Comparison of ENCODE assay signal across 13 cellular contexts in genomic region chr11:70210051-70210501, GRCh38. TPM values are rescaled to one million over a fixed set of nuclear protein-coding genes. Genes with fewer than 3 reads are reported as not detected.
DNase-seq lines count a peak whose midpoint lies in the region; ATAC-seq and TF ChIP-seq lines count a peak whose summit lies in the region.
"Had no signal": no experiment of that assay in that cellular context is flagged by ENCODE, and none has a peak within 500 bp of the region (broad histone marks: within the 10 kb centered on the region; RNA-seq: fewer than 3 reads in every experiment).

No MANE protein-coding gene starts in this region.

- no peak overlapping the region for H3K4me2 ChIP-seq in SK-N-SH

- peaks cover 42% of the 10 kb centered on the region for H3K36me3 Mint-ChIP-seq in activated CD4-positive, alpha-beta T cell treated with anti-CD3 and anti-CD28 coated beads, Interleukin-2, amount 10 ng/mL, durations not matched to agents 7 days and 5 days (ENCODE audit: low read depth)

- no peaks in the 10 kb centered on the region for H3K27me3 Mint-ChIP-seq in activated CD4-positive, alpha-beta T cell treated with anti-CD3 and anti-CD28 coated beads, Interleukin-2, amount 10 ng/mL, durations not matched to agents 7 days and 5 days

- H3K4me3 Mint-ChIP-seq in activated CD4-positive, alpha-beta T cell treated with anti-CD3 and anti-CD28 coated beads, Interleukin-2, amount 10 ng/mL, durations not matched to agents 7 days and 5 days: no peak overlapping the region

- H3K36me3 ChIP-seq in SK-N-SH (replicated peaks in 1 of 2; ENCODE audit: control insufficient read depth in 1 of 2, insufficient read depth in 2 of 2, low read length in 1 of 2): peaks cover 15 to 24% of the 10 kb centered on the region in 2 experiments
- H3K36me3 ChIP-seq in left lung: peaks cover 0 to 44% of the 10 kb centered on the region in 2 donors

- ATAC-seq in sciatic nerve (peak; percentile 84), left lung (no peak)

- no peak overlapping the region for H2AFZ ChIP-seq in SK-N-SH (ENCODE audit: low read depth)

- H3K79me2 ChIP-seq in SK-N-SH (ENCODE audit: insufficient read depth): peaks cover 24% of the 10 kb centered on the region

- H3K4me1 ChIP-seq in SK-N-SH (ENCODE audit: control insufficient read depth in 1 of 2, insufficient read depth in 2 of 2, low read depth in 1 of 2, low read length in 1 of 2) (peaks cover under 1 to 3% of the 10 kb centered on the region in 2 experiments; a peak in 2 of 4 replicates), left lung (peaks cover 2 to 25% of the 10 kb centered on the region in 2 donors)

- H3K4me3 ChIP-seq in SK-N-SH (ENCODE audit: low read depth in 2 of 2, low read length in 1 of 2): no peak overlapping the region
- no peak overlapping the region for H3K4me3 ChIP-seq in fibroblast of villous mesenchyme (ENCODE audit: low read depth, low read length)
- no peak overlapping the region for H3K4me3 ChIP-seq in left lung
- H3K4me3 ChIP-seq: Peyer's patch had no signal

- peak overlapping the region; percentile 14 for H3K27ac Mint-ChIP-seq in activated CD4-positive, alpha-beta T cell treated with anti-CD3 and anti-CD28 coated beads, Interleukin-2, amount 10 ng/mL, durations not matched to agents 7 days and 5 days

- no peaks in the 10 kb centered on the region for H3K9me2 ChIP-seq in SK-N-SH

- H3K9ac ChIP-seq in SK-N-SH: no peak overlapping the region

- intact Hi-C loops in sciatic nerve (cut with DNase I) (no loop called here), left lung (cut with DNase I) (no loop called here)

- H3K9me3 ChIP-seq in SK-N-SH (no peaks in the 10 kb centered on the region), left lung (no peaks in the 10 kb centered on the region)
- H3K9me3 ChIP-seq: Peyer's patch had no signal

- no peak for TF ChIP-seq RAD21 in SK-N-SH (IDR thresholded peaks at IDR 0.05; ENCODE audit: low read length)

- H3K27me3 ChIP-seq in SK-N-SH (ENCODE audit: insufficient read depth): no peaks in the 10 kb centered on the region
- H3K27me3 ChIP-seq in left lung: no peaks in the 10 kb centered on the region
- H3K27me3 ChIP-seq: Peyer's patch had no signal

- H3F3A ChIP-seq in SK-N-SH (replicated peaks; ENCODE audit: insufficient read depth): peaks cover 27% of the 10 kb centered on the region

- POLR2A ChIA-PET in activated CD4-positive, alpha-beta T cell treated with anti-CD3 and anti-CD28 coated beads, Interleukin-2, amount 10 ng/mL, durations not matched to agents 7 days and 5 days (lab: Charles Lee): no interaction called here
- POLR2A ChIA-PET in SK-N-SH (lab: Yijun Ruan, JAX): interaction anchor here (1.6 kb wide), 1 partner anchor 15 kb away, joined by 4 read pairs; no protein-coding TSS in a partner anchor

- H4K20me1 ChIP-seq in SK-N-SH (ENCODE audit: insufficient read depth): peaks cover 45% of the 10 kb centered on the region

- no peak for DNase-seq in activated CD4-positive, alpha-beta T cell treated with anti-CD3 and anti-CD28 coated beads, Interleukin-2, amount 10 ng/mL, durations not matched to agents 7 days and 5 days
- no peak for DNase-seq in activated CD4-positive, alpha-beta T cell treated with anti-CD3 and anti-CD28 coated beads for 1 hour
- DNase-seq in SK-N-SH (no peak), fibroblast of villous mesenchyme (ENCODE audit: low read depth) (peak; percentile 42), sciatic nerve (ENCODE audit: low spot score) (peak; percentile 63), left lung (no peak), H4 (ENCODE audit: low spot score) (no peak), NCI-H510A treated with DMSO at 0.1 percent for 48 hours (lab: John Stamatoyannopoulos, UW) (no peak)
- DNase-seq: activated CD4-positive, CD25-positive, alpha-beta regulatory T cell treated with anti-CD3 and anti-CD28 coated beads, Interleukin-2, amount 50 U/mL, for 72 hours; amniotic stem cell; NCI-H187 treated with DMSO at 0.1 percent for 48 hours; Peyer's patch; stimulated activated CD8-positive, alpha-beta memory T cell treated with anti-CD3 and anti-CD28 coated beads, Interleukin-4, amount 100 ng/mL, for 48 hours had no signal

- no peaks in the 10 kb centered on the region for H3K9me3 Mint-ChIP-seq in activated CD4-positive, alpha-beta T cell treated with anti-CD3 and anti-CD28 coated beads, Interleukin-2, amount 10 ng/mL, durations not matched to agents 7 days and 5 days

- peaks cover 33% of the 10 kb centered on the region for H3K4me1 Mint-ChIP-seq in activated CD4-positive, alpha-beta T cell treated with anti-CD3 and anti-CD28 coated beads, Interleukin-2, amount 10 ng/mL, durations not matched to agents 7 days and 5 days

- CTCF ChIA-PET in activated CD4-positive, alpha-beta T cell treated with anti-CD3 and anti-CD28 coated beads, Interleukin-2, amount 10 ng/mL, durations not matched to agents 7 days and 5 days (lab: Charles Lee): no interaction called here
- CTCF ChIA-PET in SK-N-SH (lab: Yijun Ruan, JAX): interaction anchor here (0.8 to 1.5 kb wide), 3 partner anchors 16 to 525 kb away, joined by 3 to 4 read pairs (median 3); no protein-coding TSS in a partner anchor

- TF ChIP-seq EP300 in SK-N-SH (IDR thresholded peaks at IDR 0.05; ENCODE audit: borderline replicate concordance in 1 of 2, low read depth in 1 of 2, low read length in 1 of 2): no peak

- 74% methylated on average over 8 of the region's 8 CpGs for WGBS in SK-N-SH (ENCODE audit: low lambda C conversion rate)

- H3K27ac ChIP-seq in SK-N-SH (ENCODE audit: low read depth in 2 of 2, low read length in 1 of 2): peak overlapping the region in 1 of 2 experiments; percentile 15; a peak in 2 of 4 replicates
- no peak overlapping the region for H3K27ac ChIP-seq in left lung
- H3K27ac ChIP-seq: Peyer's patch had no signal

- no peak for TF ChIP-seq CTCF in SK-N-SH (IDR thresholded peaks at IDR 0.05)
- TF ChIP-seq CTCF in fibroblast of villous mesenchyme (IDR thresholded peaks at IDR 0.05; ENCODE audit: insufficient read depth, low read depth, low read length): no peak
- TF ChIP-seq CTCF in left lung (IDR thresholded peaks at IDR 0.05): no peak

TF ChIP-seq in SK-N-SH, 30 proteins besides CTCF, POLR2A, EP300 and RAD21:
- TF ChIP-seq TAF1 (IDR thresholded peaks at IDR 0.05; ENCODE audit: borderline replicate concordance, low read depth, low read length) (no peak), PBX3 (IDR thresholded peaks at IDR 0.05) (0 out of 2 replicates have a peak, but pooled peaks have one; percentile 6), NFIC (IDR thresholded peaks at IDR 0.05; ENCODE audit: borderline replicate concordance) (no peak), FOSL2 (IDR thresholded peaks at IDR 0.05; ENCODE audit: borderline replicate concordance, low read depth) (no peak), REST (IDR thresholded peaks at IDR 0.05; ENCODE audit: low read depth, low read length) (no peak), USF2 (IDR thresholded peaks at IDR 0.05; ENCODE audit: borderline replicate concordance, low read depth, low read length) (no peak)

RNA-seq across cellular contexts. Expression of gene FADD, which starts 7.0 kb away (rescaled TPM):
- 10 to 100 TPM; 31.7 to 34.5 TPM for total RNA-seq in activated CD4-positive, alpha-beta T cell treated with anti-CD3 and anti-CD28 coated beads, Interleukin-2, amount 10 ng/mL, durations not matched to agents 7 days and 5 days
- polyA plus RNA-seq in SK-N-SH (2012; rRNA removed): 23.8 and 28.3 TPM in 2 replicates
- polyA plus RNA-seq in SK-N-SH (2012; cell fraction: cytosol; rRNA removed): 17.5 and 25.5 TPM in 2 replicates
- polyA plus RNA-seq in SK-N-SH (2012; cell fraction: nucleus; rRNA removed): 15.9 and 16.5 TPM in 2 replicates
- total RNA-seq in fibroblast of villous mesenchyme (39.0 and 49.7 TPM in 2 replicates), sciatic nerve (18.8 TPM), left lung (10 to 100 TPM; 27.4 to 28.4 TPM)
- 23.2 and 35.2 TPM in 2 replicates for total RNA-seq in H4 (2014; rRNA removed; shearing (Covaris generic))

Comparison
In these comparisons a context has a peak if more than half of its experiments do, and no peak if none do; other contexts are left out.
1. DNase-seq: peak in fibroblast of villous mesenchyme (single experiment) and sciatic nerve (single experiment); none in activated CD4-positive, alpha-beta T cell treated with anti-CD3 and anti-CD28 coated beads, Interleukin-2, amount 10 ng/mL, durations not matched to agents 7 days and 5 days (single experiment), activated CD4-positive, alpha-beta T cell treated with anti-CD3 and anti-CD28 coated beads for 1 hour (single experiment), SK-N-SH (single experiment), left lung (0 of 2), H4 (single experiment) and NCI-H510A treated with DMSO at 0.1 percent for 48 hours (single experiment).